In the genomic region with DNA sequence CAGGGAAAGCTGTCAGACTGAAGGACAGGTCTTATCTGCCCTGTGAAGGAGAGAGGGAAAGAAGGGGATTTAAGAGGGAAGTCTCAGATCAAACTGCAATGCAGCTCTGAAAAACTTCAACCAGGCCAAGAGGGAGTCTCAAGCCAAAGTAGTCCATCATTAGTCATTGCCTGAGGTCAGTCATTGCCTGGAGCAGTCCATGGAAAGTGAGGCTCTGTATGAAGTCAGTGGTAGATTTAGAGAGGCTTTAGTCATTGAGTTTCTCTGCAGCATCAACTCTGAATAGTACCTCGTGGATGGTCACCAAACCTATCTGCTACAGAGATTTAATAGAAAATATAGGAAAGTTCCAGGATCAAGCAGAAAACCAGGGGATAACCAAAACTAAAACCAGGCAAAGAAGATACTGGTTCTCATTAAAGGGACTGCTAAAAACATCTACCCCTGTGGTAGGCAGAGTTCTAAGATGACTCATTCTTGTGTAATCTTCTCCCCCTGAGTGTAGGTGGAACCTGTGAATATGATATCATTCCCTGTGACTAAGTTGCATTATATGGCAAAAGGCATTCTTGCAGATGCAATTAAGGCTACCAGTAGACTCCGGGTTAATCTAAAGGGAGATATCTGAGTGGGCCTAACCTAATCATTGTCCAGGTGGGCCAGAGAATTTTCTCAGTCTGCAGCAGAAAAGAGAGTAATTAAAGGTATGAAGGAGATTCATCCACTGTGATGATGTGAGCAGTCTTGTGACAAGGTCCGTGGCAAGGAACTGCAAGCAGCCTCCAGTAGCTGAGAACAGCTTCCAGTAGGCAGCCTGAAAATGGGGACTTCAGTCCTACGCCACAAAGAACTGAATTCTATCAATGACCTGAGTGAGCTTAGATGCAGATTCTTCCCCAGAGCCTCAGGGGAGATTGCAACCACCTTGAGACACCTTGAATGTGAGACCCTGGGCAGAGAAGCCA, we compare ENCODE assay signal across 11 cellular contexts.
A peak's percentile ranks its signal among the peaks of the same experiment; 100 is the strongest.
DNase-seq lines count a peak whose midpoint lies in the region; ATAC-seq and TF ChIP-seq lines count a peak whose summit lies in the region.
"Had no signal": no experiment of that assay in that cellular context is flagged by ENCODE, and none has a peak within 500 bp of the region (broad histone marks: within the 10 kb centered on the region; RNA-seq: fewer than 3 reads in every experiment).

No MANE protein-coding gene starts in this region.

- peak; percentile 64 for ATAC-seq in Right ventricle myocardium inferior
- ATAC-seq in HG03378 (IDR thresholded peaks at IDR 0.05; ENCODE audit: unreplicated experiment), result peak; percentile 90
- peak; percentile 45 for ATAC-seq in upper lobe of right lung
- ATAC-seq: CD8-positive, alpha-beta T cell had no signal

- dilution Hi-C loops in mammary epithelial cell (cut with HindIII; ENCODE audit: low sequenced_read_pairs), result no loop called here

- BruUV-seq in mammary epithelial cell (replicated peaks; lab: Mats Ljungman, UMichigan), result no TSS peak

- 34% methylated on average over 4 of the region's 4 CpGs for whole genome bisulfite sequencing in mammary epithelial cell (ENCODE audit: low coverage, missing lambda C conversion rate)

- H3K9ac ChIP-seq in mammary epithelial cell (ENCODE audit: insufficient read depth, low read length), result peak overlapping the region; percentile 5

- DNase-seq in Right ventricle myocardium inferior (ENCODE audit: missing footprints) (no peak), cardiac septum (ENCODE audit: low spot score) (no peak), mammary epithelial cell (peak; percentile 91), upper lobe of right lung (no peak), KBM-7 (no peak), NK-92 (lab: John Stamatoyannopoulos, UW; ENCODE audit: unreplicated experiment) (no peak), GM19238 (ENCODE audit: insufficient read length, low spot score) (no peak)
- DNase-seq: CD8-positive, alpha-beta T cell had no signal

- intact Hi-C loops in Right ventricle myocardium inferior (cut with DNase I), result no loop called here
- intact Hi-C loops in cardiac septum (cut with DNase I), result no loop called here
- intact Hi-C loops in mammary epithelial cell (cut with micrococcal nuclease), result loop anchor here (5.0 to 10.0 kb wide), 2 partner anchors 122 to 735 kb away; a partner anchor contains a TSS
- intact Hi-C loops in upper lobe of right lung (cut with DNase I), result no loop called here

- no peak for TF ChIP-seq CTCF in mammary epithelial cell (conservative IDR thresholded peaks at IDR 0.05 in 1 of 2, IDR thresholded peaks at IDR 0.05 in 1 of 2; ENCODE audit: extremely low read depth in 1 of 2, insufficient read depth in 1 of 2, low read depth in 1 of 2, low read length in 2 of 2)
- TF ChIP-seq CTCF in upper lobe of right lung (IDR thresholded peaks at IDR 0.05), result no peak

- H3K4me3 ChIP-seq in mammary epithelial cell (replicated peaks in 1 of 3; ENCODE audit: insufficient read depth in 1 of 3, low read depth in 2 of 3, low read length in 3 of 3) (no peak overlapping the region), upper lobe of right lung (no peak overlapping the region)
- H3K4me3 ChIP-seq: coronary artery, SK-N-MC had no signal

- H4K20me1 ChIP-seq in mammary epithelial cell (ENCODE audit: insufficient read depth, low read length), result no peaks in the 10 kb centered on the region

- in situ Hi-C loops in mammary epithelial cell (cut with MboI; ENCODE audit: low sequenced_read_pairs in 2 of 2) (loop anchor here in 1 of 2 donors (10.0 kb wide), 1 partner anchor 55 kb away; no protein-coding TSS in a partner anchor), KBM-7 (cut with MboI; ENCODE audit: low pct_unique_long_range_greater_than_20kb, low sequenced_read_pairs) (no loop called here)

- H3K27me3 ChIP-seq in mammary epithelial cell (ENCODE audit: insufficient read depth, low read length), result no peaks in the 10 kb centered on the region
- H3K27me3 ChIP-seq in upper lobe of right lung, result peaks cover 5% of the 10 kb centered on the region

- H3K27ac ChIP-seq in mammary epithelial cell (ENCODE audit: insufficient read depth, low read depth, low read length), result peak overlapping the region; percentile 61
- H3K27ac ChIP-seq in upper lobe of right lung, result no peak overlapping the region
- H3K27ac ChIP-seq: SK-N-MC had no signal

- H2AFZ ChIP-seq in mammary epithelial cell (ENCODE audit: low read depth, low read length), result peak overlapping the region; percentile 41

- CTCF ChIA-PET in mammary epithelial cell (lab: Charles Lee; ENCODE audit: low non-redundant PET), result no interaction called here

- peak overlapping the region; percentile 56 for H3K4me2 ChIP-seq in mammary epithelial cell (ENCODE audit: insufficient read depth, low read depth, low read length)

- H3K4me1 ChIP-seq in mammary epithelial cell (ENCODE audit: insufficient read depth, low read length) (peaks cover 33% of the 10 kb centered on the region), upper lobe of right lung (no peaks in the 10 kb centered on the region)

- no peaks in the 10 kb centered on the region for H3K36me3 ChIP-seq in mammary epithelial cell (ENCODE audit: insufficient read depth, low read length)
- H3K36me3 ChIP-seq in upper lobe of right lung, result no peaks in the 10 kb centered on the region

- H3K9me3 ChIP-seq in mammary epithelial cell (replicated peaks; ENCODE audit: insufficient read depth, low read length), result no peaks in the 10 kb centered on the region
- no peaks in the 10 kb centered on the region for H3K9me3 ChIP-seq in upper lobe of right lung

- H3K79me2 ChIP-seq in mammary epithelial cell (ENCODE audit: insufficient read depth, low read length), result no peaks in the 10 kb centered on the region
